19 cellular contexts compared by ENCODE assay signal in genomic region chr3:183129243-183129642, GRCh38. TPM values are rescaled to one million over a fixed set of nuclear protein-coding genes. Genes with fewer than 3 reads are reported as not detected.
"Had no signal": no experiment of that assay in that cellular context is flagged by ENCODE, and none has a peak within 500 bp of the region (broad histone marks: within the 10 kb centered on the region; RNA-seq: fewer than 3 reads in every experiment).

No MANE protein-coding gene starts in this region.

- H3K27ac ChIP-seq: coronary artery, esophagus squamous epithelium, foreskin keratinocyte, lower lobe of right lung, thyroid gland had no signal

- H3K4me1 ChIP-seq: esophagus squamous epithelium, foreskin keratinocyte had no signal

- H3K9me3 ChIP-seq: thyroid gland had no signal

- ATAC-seq: activated CD8-positive, alpha-beta memory T cell treated with anti-CD3 and anti-CD28 coated beads, Interleukin-2, amount 10 ng/mL, durations not matched to agents 7 days and 5 days; activated naive CD8-positive, alpha-beta T cell treated with anti-CD3 and anti-CD28 coated beads, Interleukin-2, amount 50 U/mL, for 24 hours; foreskin keratinocyte; lower lobe of right lung had no signal

- FAIRE-seq: keratinocyte had no signal

- H3K27me3 ChIP-seq: esophagus squamous epithelium, foreskin keratinocyte, thyroid gland had no signal

- DNase-seq: activated CD4-positive, alpha-beta memory T cell treated with anti-CD3 and anti-CD28 coated beads, Interleukin-2, amount 10 ng/mL, durations not matched to agents 7 days and 5 days; activated CD4-positive, alpha-beta T cell treated with anti-CD3 and anti-CD28 coated beads for 48 hours; activated CD4-positive, CD25-positive, alpha-beta regulatory T cell; activated CD8-positive, alpha-beta memory T cell treated with anti-CD3 and anti-CD28 coated beads, Interleukin-2, amount 10 ng/mL, durations not matched to agents 7 days and 5 days; activated naive CD4-positive, alpha-beta T cell treated with anti-CD3 and anti-CD28 coated beads for 36 hours; activated naive CD8-positive, alpha-beta T cell treated with anti-CD3 and anti-CD28 coated beads, Interleukin-2, amount 50 U/mL, for 24 hours; aorta; esophagus squamous epithelium; foreskin keratinocyte; glutamatergic neuron; hypothalamus; lower lobe of right lung; occipital lobe; retina; stimulated activated naive CD4-positive, alpha-beta T cell treated with Interleukin-2 at 50 U/mL for 16 hours; T-helper 9 cell; thyroid gland had no signal

- H3K36me3 ChIP-seq: esophagus squamous epithelium, lower lobe of right lung, thyroid gland had no signal

- H3K4me3 ChIP-seq: coronary artery, esophagus squamous epithelium, lower lobe of right lung, thyroid gland had no signal

RNA-seq across cellular contexts. Expression of gene LAMP3, which starts 33.3 kb away (rescaled TPM):
- total RNA-seq: occipital lobe had no signal
